Comparison of ENCODE assay signal across 27 cellular contexts in genomic region chr5:30469691-30470090, GRCh38.
"Had no signal": no experiment of that assay in that cellular context is flagged by ENCODE, and none has a peak within 500 bp of the region (broad histone marks: within the 10 kb centered on the region; RNA-seq: fewer than 3 reads in every experiment).

No MANE protein-coding gene starts in this region.

- H3K9me3 ChIP-seq: suprapubic skin, testis, thoracic aorta, thyroid gland, upper lobe of right lung, uterus, vagina had no signal

- FAIRE-seq: urothelium cell line had no signal

- H3K4me1 ChIP-seq: stomach, suprapubic skin, testis, thyroid gland, tibial artery, tibial nerve, transverse colon, upper lobe of left lung, upper lobe of right lung, uterus, vagina had no signal

- DNase-seq: stimulated activated CD4-positive, alpha-beta T cell treated with anti-CD3 and anti-CD28 coated beads, Interleukin-2, amount 100 ng/mL, for 48 hours; stimulated activated CD4-positive, alpha-beta T cell treated with anti-CD3 and anti-CD28 coated beads, Interleukin-4, amount 100 ng/mL, for 1 hour; stimulated activated CD4-positive, alpha-beta T cell treated with anti-CD3 and anti-CD28 coated beads, Interleukin-4, amount 100 ng/mL, for 24 hours; stimulated activated CD4-positive, alpha-beta T cell treated with anti-CD3 and anti-CD28 coated beads, Interleukin-4, amount 100 ng/mL, for 4 hours; stimulated activated CD8-positive, alpha-beta memory T cell treated with anti-CD3 and anti-CD28 coated beads, Interleukin-4, amount 100 ng/mL, for 48 hours; stimulated activated naive B cell treated with anti-CD40 and anti-IgM and Interleukin-4, amounts not matched to agents 10 μg/mL and 1 μg/mL and 100 μg/mL, for 72 hours; stimulated activated naive CD4-positive, alpha-beta T cell; stimulated activated naive CD4-positive, alpha-beta T cell treated with Interleukin-2 at 50 U/mL for 16 hours; stimulated activated naive CD8-positive, alpha-beta T cell treated with anti-CD3 and anti-CD28 coated beads, Interleukin-15, amount 100 ng/mL, for 72 hours; stimulated activated naive CD8-positive, alpha-beta T cell treated with anti-CD3 and anti-CD28 coated beads, Interleukin-15, Interleukin-2, amounts not matched to agents 100 U/mL and 50 U/mL, for 24 hours; stomach; substantia nigra; testis; thyroid gland; tibial artery; transverse colon; trophoblast cell; upper lobe of left lung; upper lobe of right lung; uterus had no signal

- ATAC-seq: stimulated activated effector memory CD8-positive, alpha-beta T cell treated with anti-CD3 and anti-CD28 coated beads, Interleukin-12 subunit alpha, Interleukin-12 subunit beta, amount 100 ng/mL, for 72 hours; stimulated activated memory B cell treated with anti-CD40 and anti-IgM and Interleukin-4, amounts not matched to agents 10 μg/mL and 1 μg/mL and 100 μg/mL, for 72 hours; stimulated activated naive B cell treated with anti-CD40 and anti-IgM and Interleukin-4, amounts not matched to agents 10 μg/mL and 1 μg/mL and 100 μg/mL, for 72 hours; stimulated activated naive CD8-positive, alpha-beta T cell treated with anti-CD3 and anti-CD28 coated beads, Interleukin-15, amount 100 ng/mL, for 72 hours; stimulated activated naive CD8-positive, alpha-beta T cell treated with anti-CD3 and anti-CD28 coated beads, Interleukin-15, Interleukin-2, amounts not matched to agents 100 U/mL and 50 U/mL, for 24 hours; upper lobe of right lung had no signal

- H3K36me3 ChIP-seq: stomach, suprapubic skin, thoracic aorta, thyroid gland, tibial artery, tibial nerve, transverse colon, upper lobe of left lung, upper lobe of right lung, uterus, vagina had no signal

- H3K4me3 ChIP-seq: stomach, suprapubic skin, testis, thoracic aorta, thyroid gland, tibial artery, tibial nerve, transverse colon, upper lobe of left lung, upper lobe of right lung, uterus, vagina had no signal

- H3K27ac ChIP-seq: stomach, suprapubic skin, testis, thoracic aorta, thyroid gland, tibial artery, tibial nerve, transverse colon, upper lobe of left lung, upper lobe of right lung, uterus, vagina had no signal

- H3K27me3 ChIP-seq: stomach, suprapubic skin, testis, thyroid gland, tibial artery, tibial nerve, transverse colon, upper lobe of left lung, upper lobe of right lung, uterus, vagina had no signal
